In the genomic region with DNA sequence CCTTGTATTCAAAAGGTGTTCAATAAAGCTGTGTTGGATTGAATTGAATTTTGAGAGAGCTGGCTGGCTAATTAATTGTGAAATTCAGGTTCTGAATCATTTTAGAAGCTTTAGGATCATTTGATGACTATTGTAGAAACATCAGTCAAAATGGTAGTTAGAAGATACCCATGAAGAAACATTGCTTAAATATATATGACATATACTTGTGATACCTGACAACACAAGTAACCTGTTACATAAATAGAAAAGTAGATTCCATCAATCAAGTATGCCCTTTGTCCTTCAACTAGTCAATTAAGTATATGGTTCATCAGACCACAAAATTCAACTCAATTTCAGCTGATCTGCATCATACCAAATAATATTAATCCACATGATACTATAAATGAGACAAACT, we compare ENCODE assay signal across 10 cellular contexts.
"Had no signal": no experiment of that assay in that cellular context is flagged by ENCODE, and none has a peak within 500 bp of the region (broad histone marks: within the 10 kb centered on the region; RNA-seq: fewer than 3 reads in every experiment).

No MANE protein-coding gene starts in this region.

- H3K27ac ChIP-seq: GM23248 had no signal

- H3K9ac ChIP-seq: GM23248 had no signal

- DNase-seq: GM23248, GOT3, H7, H9, HCEC 1CT, HFFc6 had no signal

- H3K4me3 ChIP-seq: GM23248, GM23338, HAP-1 had no signal

- H3K4me2 ChIP-seq: GM23338 had no signal

- H2AFZ ChIP-seq: GM23248, GM23338 had no signal

- FAIRE-seq: H1, H54 had no signal

- H3K9me3 ChIP-seq: HAP-1 had no signal

- H3K36me3 ChIP-seq: HAP-1 had no signal
